Comparison of ENCODE assay signal across 13 cellular contexts in the genomic region with DNA sequence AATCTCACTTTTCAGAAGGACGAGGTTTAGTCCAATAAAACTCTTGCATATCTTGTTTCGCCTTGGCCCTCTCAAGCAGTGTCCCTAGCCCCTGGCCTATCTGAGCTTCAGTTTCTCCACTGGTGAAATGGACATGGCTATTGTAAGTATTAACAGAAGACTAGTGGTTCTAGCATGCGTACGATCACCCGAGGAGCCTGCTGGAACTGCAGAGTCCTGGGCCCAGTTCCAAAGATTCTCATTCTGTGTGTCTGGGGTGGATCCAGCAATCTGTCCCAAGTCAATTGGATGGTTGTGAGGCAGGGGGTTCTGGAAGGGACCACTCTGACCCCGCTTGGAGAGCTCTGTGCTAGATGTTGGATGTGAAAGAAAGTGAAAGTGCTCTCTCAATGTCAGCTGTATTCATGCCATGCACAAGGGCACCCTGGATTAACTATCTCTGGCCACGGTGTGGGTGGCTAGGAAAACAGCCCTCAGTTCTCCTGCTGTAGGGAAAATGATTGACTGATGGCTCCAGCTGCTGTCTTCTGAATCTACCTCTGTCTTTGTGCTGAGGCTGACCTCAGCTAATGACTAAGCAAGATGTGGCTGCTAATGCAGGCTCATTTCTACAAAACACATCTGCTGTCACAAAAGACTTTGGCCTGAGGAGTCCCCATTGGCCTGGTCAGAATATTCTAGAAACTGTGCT. TPM values are rescaled to one million over a fixed set of nuclear protein-coding genes. Genes with fewer than 3 reads are reported as not detected.
A peak's percentile ranks its signal among the peaks of the same experiment; 100 is the strongest.
DNase-seq lines count a peak whose midpoint lies in the region; ATAC-seq and TF ChIP-seq lines count a peak whose summit lies in the region.
"Had no signal": no experiment of that assay in that cellular context is flagged by ENCODE, and none has a peak within 500 bp of the region (broad histone marks: within the 10 kb centered on the region; RNA-seq: fewer than 3 reads in every experiment).

No MANE protein-coding gene starts in this region.

- in situ Hi-C loops in Panc1 (cut with HindIII; ENCODE audit: low pct_unique_long_range_greater_than_20kb, low sequenced_read_pairs), result no loop called here

- H3K4me3 ChIP-seq in Panc1 (ENCODE audit: low read depth in 2 of 2, low read length in 2 of 2) (no peak overlapping the region), gastroesophageal sphincter (peak overlapping the region; percentile 31 to 38)

- intact Hi-C loops in Panc1 (cut with micrococcal nuclease; ENCODE audit: unreplicated experiment), result no loop called here

- CTCF ChIA-PET in Panc1 (lab: Charles Lee), result no interaction called here

- WGBS in gastroesophageal sphincter (ENCODE audit: low coverage in 1 of 2), 2 donors, result 54 to 80% methylated on average over 1 to 7 of the region's 7 CpGs

- ATAC-seq in Panc1 (0 out of 2 replicates have a peak, but pooled peaks have one; percentile 22), gastroesophageal sphincter (no peak), HG02588 (IDR thresholded peaks at IDR 0.05; ENCODE audit: unreplicated experiment) (no peak)

- TF ChIP-seq POLR2A in gastroesophageal sphincter (IDR thresholded peaks at IDR 0.05), result no peak

- H3K36me3 ChIP-seq in Panc1 (ENCODE audit: control insufficient read depth, insufficient read depth, low read length), result no peaks in the 10 kb centered on the region
- H3K36me3 ChIP-seq in gastroesophageal sphincter, result no peaks in the 10 kb centered on the region

- TF ChIP-seq CTCF in Panc1 (IDR thresholded peaks at IDR 0.05) (no peak), gastroesophageal sphincter (IDR thresholded peaks at IDR 0.05) (no peak)

- POLR2A ChIA-PET in Panc1 (lab: Charles Lee), result no interaction called here

- H3K27me3 ChIP-seq in Panc1 (ENCODE audit: control insufficient read depth, insufficient read depth, low read length), result peaks cover 10% of the 10 kb centered on the region
- H3K27me3 ChIP-seq in gastroesophageal sphincter, result no peaks in the 10 kb centered on the region

- no peak overlapping the region; the same call in 1 of the 2 replicates for H3K27ac ChIP-seq in Panc1 (ENCODE audit: low read length)
- no peak overlapping the region for H3K27ac ChIP-seq in gastroesophageal sphincter

- no TSS peak for BruUV-seq in Panc1 (replicated peaks; lab: Mats Ljungman, UMichigan)

- no peak for TF ChIP-seq EP300 in gastroesophageal sphincter (IDR thresholded peaks at IDR 0.05)

- H3K4me1 ChIP-seq in Panc1 (ENCODE audit: control insufficient read depth, insufficient read depth, low read length), result no peaks in the 10 kb centered on the region
- H3K4me1 ChIP-seq in gastroesophageal sphincter, result peaks cover 0 to 10% (median 0%) of the 10 kb centered on the region in 3 donors

- DNase-seq in COLO829 (ENCODE audit: low spot score) (peak; percentile 47), Panc1 (ENCODE audit: low read depth, low spot score) (no peak), renal cortical epithelial cell (ENCODE audit: low read depth) (peak; percentile 63), NOMO-1 treated with dmso at 0.1 percent for 144 hours (lab: John Stamatoyannopoulos, UW; ENCODE audit: unreplicated experiment) (no peak), iPS-NIHi11 (ENCODE audit: low spot score) (no peak), NCI-H2107 treated with DMSO at 0.1 percent for 48 hours (lab: John Stamatoyannopoulos, UW; ENCODE audit: unreplicated experiment) (no peak)
- DNase-seq: activated CD4-positive, alpha-beta T cell treated with anti-CD3 and anti-CD28 coated beads, Interleukin-2, amount 50 U/mL, for 48 hours; activated naive CD4-positive, alpha-beta T cell treated with anti-CD3 and anti-CD28 coated beads for 36 hours; NCI-H510A treated with DMSO at 0.1 percent for 48 hours had no signal

- no peaks in the 10 kb centered on the region for H3K9me3 ChIP-seq in Panc1 (ENCODE audit: control insufficient read depth, insufficient read depth, low read depth, low read length)
- no peaks in the 10 kb centered on the region for H3K9me3 ChIP-seq in gastroesophageal sphincter

RNA-seq across cellular contexts. Expression of gene PLA1A, which starts 1.9 kb away (rescaled TPM):
- total RNA-seq in Panc1 (2021; ENCODE audit: unreplicated experiment) (not detected), gastroesophageal sphincter (1 to 10 TPM in 3 of 4 donors, under 1 TPM in 1; 0.50 to 1.8 (median 1.4) TPM), renal cortical epithelial cell (1.2 and 5.1 TPM in 2 replicates)
- polyA plus RNA-seq in Panc1 (2012; ENCODE audit: insufficient read length), result not detected
- polyA plus RNA-seq: neural cell had no signal

RNA-seq across cellular contexts. Expression of gene ADPRH, which starts 16.5 kb away (rescaled TPM):
- total RNA-seq in Panc1 (2021; ENCODE audit: unreplicated experiment), result 7.8 TPM
- 7.1 TPM for polyA plus RNA-seq in Panc1 (2012; ENCODE audit: insufficient read length)
- 10 to 100 TPM; 10.2 to 23.1 (median 15.0) TPM for total RNA-seq in gastroesophageal sphincter
- total RNA-seq in renal cortical epithelial cell, result 6.6 and 7.8 TPM in 2 replicates

RNA-seq across cellular contexts. Expression of gene CD80, which starts 36.4 kb away (rescaled TPM):
- total RNA-seq in Panc1 (2021; ENCODE audit: unreplicated experiment) (0.15 TPM), gastroesophageal sphincter (under 1 TPM in 1 of 4 donors, not detected in 3; 0.58 TPM), renal cortical epithelial cell (not detected in 2 replicates)
- not detected for polyA plus RNA-seq in Panc1 (2012; ENCODE audit: insufficient read length)
- total RNA-seq: dermis microvascular lymphatic vessel endothelial cell had no signal
- polyA plus RNA-seq: neural cell had no signal

Comparison
In these comparisons a context has a peak if more than half of its experiments do, and no peak if none do; other contexts are left out.
1. DNase-seq: peak in COLO829 (single experiment) and renal cortical epithelial cell (single experiment); none in Panc1 (single experiment), NOMO-1 treated with dmso at 0.1 percent for 144 hours (single experiment), iPS-NIHi11 (single experiment) and NCI-H2107 treated with DMSO at 0.1 percent for 48 hours (single experiment).
2. H3K4me3 ChIP-seq: peak in gastroesophageal sphincter (2 of 2); none in Panc1 (0 of 2).